In genomic region chr9:137890768-137891587, GRCh38 we compare ENCODE assay signal across 12 cellular contexts. TPM values are rescaled to one million over a fixed set of nuclear protein-coding genes. Genes with fewer than 3 reads are reported as not detected.
DNase-seq lines count a peak whose midpoint lies in the region; ATAC-seq, FAIRE-seq and TF ChIP-seq lines count a peak whose summit lies in the region.
"Not testable (repeated sequence)": the region's sequence is repeated elsewhere in the genome, so short reads cannot be mapped to it uniquely, and the experiment has no call there.
"Had no signal": no experiment of that assay in that cellular context is flagged by ENCODE, and none has a peak within 500 bp of the region (broad histone marks: within the 10 kb centered on the region; RNA-seq: fewer than 3 reads in every experiment).

No MANE protein-coding gene starts in this region.

- H3K4me3 Mint-ChIP-seq in GM23338, neural progenitor cell: not testable (repeated sequence)

- H3K9ac ChIP-seq in neural progenitor cell: not testable (repeated sequence)

- H4K20me1 ChIP-seq in GM23338 (replicated peaks; ENCODE audit: insufficient read depth); neural progenitor cell (ENCODE audit: low read depth): not testable (repeated sequence)

- H3K9me2 ChIP-seq in GM23338 (ENCODE audit: insufficient read depth): not testable (repeated sequence)

- ATAC-seq in GM23338: peak; percentile 81

- peak; percentile 29 for DNase-seq in D341Med (ENCODE audit: low spot score)
- DNase-seq in GM23338 (ENCODE audit: low spot score); urothelium cell line (ENCODE audit: low spot score): not testable (repeated sequence)
- DNase-seq in dorsolateral prefrontal cortex: peak in 3 of 10 donors; percentile 14 to 40 (median 37)
- DNase-seq in left kidney (ENCODE audit: low read depth, low spot score): peak; percentile 14
- peak; percentile 42 for DNase-seq in neural progenitor cell (ENCODE audit: low spot score)

- not testable (repeated sequence) for H3F3A ChIP-seq in GM23338 (replicated peaks; ENCODE audit: low read depth); neural progenitor cell (ENCODE audit: low read depth)

- not testable (repeated sequence) for H3K4me1 Mint-ChIP-seq in GM23338, neural progenitor cell

- H3K4me1 ChIP-seq in GM23338 (ENCODE audit: insufficient read depth); neural progenitor cell: not testable (repeated sequence)

- H3K4me2 ChIP-seq in GM23338, neural progenitor cell: not testable (repeated sequence)

- H3K79me2 ChIP-seq in GM23338 (replicated peaks; ENCODE audit: insufficient read depth); neural progenitor cell (ENCODE audit: low read depth): not testable (repeated sequence)

- H3K4me3 ChIP-seq in GM23338, neural progenitor cell: not testable (repeated sequence)
- peak overlapping the region in 1 of 59 donors; percentile 2 for H3K4me3 ChIP-seq in dorsolateral prefrontal cortex

- not testable (repeated sequence) for H3K9me3 Mint-ChIP-seq in GM23338, neural progenitor cell

- H2AFZ ChIP-seq in GM23338; neural progenitor cell (replicated peaks): not testable (repeated sequence)

- not testable (repeated sequence) for TF ChIP-seq RAD21 in Ishikawa (IDR thresholded peaks at IDR 0.05; ENCODE audit: low read depth)

- not testable (repeated sequence) for H3K27ac Mint-ChIP-seq in GM23338, neural progenitor cell

- not testable (repeated sequence) for H3K9me3 ChIP-seq in neural progenitor cell (ENCODE audit: low read depth)

- not testable (repeated sequence) for H3K27me3 Mint-ChIP-seq in GM23338 (ENCODE audit: insufficient read depth, low read depth, poor library complexity); neural progenitor cell (ENCODE audit: insufficient read depth, low read depth)

- not testable (repeated sequence) for H3K36me3 ChIP-seq in GM23338 (ENCODE audit: insufficient read depth); neural progenitor cell

- intact Hi-C loops in dorsolateral prefrontal cortex (cut with DNase I): not testable (repeated sequence)

- not testable (repeated sequence) for TF ChIP-seq CTCF in GM23338 (conservative IDR thresholded peaks at IDR 0.05; ENCODE audit: low read depth in 2 of 2); dorsolateral prefrontal cortex (IDR thresholded peaks at IDR 0.05 in 54 of 56, conservative IDR thresholded peaks at IDR 0.05 in 2 of 56; ENCODE audit: low read depth in 1 of 56, partially characterized antibody in 56 of 56); neural progenitor cell (IDR thresholded peaks at IDR 0.05)

- not testable (repeated sequence) for TF ChIP-seq EP300 in Ishikawa (IDR thresholded peaks at IDR 0.05; ENCODE audit: borderline replicate concordance)

- not testable (repeated sequence) for H3K36me3 Mint-ChIP-seq in GM23338 (ENCODE audit: low read depth); neural progenitor cell

- peak; percentile 91 for FAIRE-seq in urothelium cell line (lab: Jason Lieb, UNC)

- not testable (repeated sequence) for H3K27ac ChIP-seq in GM23338 (ENCODE audit: low read depth); neural progenitor cell
- peak overlapping the region; percentile 48 for H3K27ac ChIP-seq in angular gyrus (ENCODE audit: low read depth, low read length)
- H3K27ac ChIP-seq in dorsolateral prefrontal cortex: peak overlapping the region in 42 of 59 donors; percentile 2 to 79 (median 52)

- H3K27me3 ChIP-seq in GM23338 (ENCODE audit: insufficient read depth); dorsolateral prefrontal cortex; neural progenitor cell: not testable (repeated sequence)

TF ChIP-seq in GM23338, 12 proteins besides CTCF, POLR2A, EP300 and RAD21:
- TF ChIP-seq REST (IDR thresholded peaks at IDR 0.05; ENCODE audit: unreplicated experiment): peak; percentile 65

TF ChIP-seq in Ishikawa, 13 proteins besides CTCF, POLR2A, EP300 and RAD21:
- TF ChIP-seq REST (IDR thresholded peaks at IDR 0.05; ENCODE audit: low read depth): peak; percentile 73

RNA-seq across cellular contexts. Expression of gene CACNA1B, which starts 13.4 kb away (rescaled TPM):
- 8.0 and 10.4 TPM in 2 replicates for total RNA-seq in GM23338 (2014; rRNA removed; shearing (Covaris generic))
- 1.1 and 1.2 TPM in 2 replicates for polyA plus RNA-seq in GM23338 (2016; fragmentation: Nextera tagmentation; extraction: Ambion mirVana)
- total RNA-seq in dorsolateral prefrontal cortex (10 to 100 TPM; 18.4 to 81.1 (median 54.5) TPM), neural progenitor cell (ENCODE audit: low replicate concordance) (0.30 and 1.5 TPM in 2 replicates)
- total RNA-seq: A172; CD4-positive, alpha-beta T cell; GM23248; HT-29 had no signal
- polyA plus RNA-seq: GM23248 had no signal
